ENCODE assay signal across 8 cellular contexts in genomic region chr1:6393400-6394187, GRCh38. TPM values are rescaled to one million over a fixed set of nuclear protein-coding genes. Genes with fewer than 3 reads are reported as not detected.
DNase-seq lines count a peak whose midpoint lies in the region; ATAC-seq and TF ChIP-seq lines count a peak whose summit lies in the region.

ACOT7 (minus strand) TSS chr1:6393767; CDS start chr1:6393399, 368 bp downstream.

- peak; percentile 27 for TF ChIP-seq CTCF in AG09309 (IDR thresholded peaks at IDR 0.05; ENCODE audit: control insufficient read depth, insufficient read depth, low read depth, low read length, missing control alignments)
- TF ChIP-seq CTCF in kidney epithelial cell (IDR thresholded peaks at IDR 0.05; ENCODE audit: insufficient read depth, low read length, poor library complexity, severe bottlenecking): peak; percentile 35

- peak; percentile 80 for ATAC-seq in GM18907 (IDR thresholded peaks at IDR 0.05; ENCODE audit: unreplicated experiment)
- ATAC-seq in HG03139 (IDR thresholded peaks at IDR 0.05; ENCODE audit: unreplicated experiment): peak; percentile 76
- ATAC-seq in activated CD4-positive, CD25-positive, alpha-beta regulatory T cell treated with anti-CD3 and anti-CD28 coated beads, Interleukin-2, amount 50 U/mL, for 24 hours: peak; percentile 89 to 90

- no peaks in the 10 kb centered on the region for H3K27me3 ChIP-seq in kidney epithelial cell (ENCODE audit: control insufficient read depth, insufficient read depth, low read length)

- peak within 1 kb of the TSS; percentile 58 for H3K4me3 ChIP-seq in AG09309 (ENCODE audit: control insufficient read depth, low read depth, low read length)
- H3K4me3 ChIP-seq in kidney epithelial cell (ENCODE audit: low read depth, low read length): peak within 1 kb of the TSS; percentile 62

- DNase-seq in AG09309 (ENCODE audit: low read depth) (peak; percentile 29), NCI-H2227 treated with DMSO at 0.1 percent for 48 hours (lab: John Stamatoyannopoulos, UW) (peak; percentile 88), cerebellar cortex (ENCODE audit: low spot score) (peak; percentile 84), kidney epithelial cell (ENCODE audit: low read depth) (peak; percentile 35)
- DNase-seq in stimulated activated CD4-positive, alpha-beta T cell treated with anti-CD3 and anti-CD28 coated beads, Interleukin-15, amount 100 ng/mL, for 48 hours (ENCODE audit: low read depth in 2 of 2): peak; percentile 83 to 91

- H3K36me3 ChIP-seq in kidney epithelial cell (ENCODE audit: control insufficient read depth, insufficient read depth, low read length): no peaks in the 10 kb centered on the region

RNA-seq across cellular contexts. Expression of gene ACOT7, which starts in this region (rescaled TPM):
- 75.6 and 79.8 TPM in 2 replicates for total RNA-seq in kidney epithelial cell

Comparison
In these comparisons a context has a peak if more than half of its experiments do, and no peak if none do; other contexts are left out.
1. Peak in every context shown above with its lines: DNase-seq, ATAC-seq and H3K4me3 ChIP-seq.
2. DNase-seq: peak in every context shown above with its lines; median percentile 88 in NCI-H2227 treated with DMSO at 0.1 percent for 48 hours; 87 in stimulated activated CD4-positive, alpha-beta T cell treated with anti-CD3 and anti-CD28 coated beads, Interleukin-15, amount 100 ng/mL, for 48 hours; 84 in cerebellar cortex; 35 in kidney epithelial cell; 29 in AG09309.